In genomic region chr17:41814195-41814594, GRCh38 we compare ENCODE assay signal across 1 cellular context.
TF ChIP-seq lines count a peak whose summit lies in the region.

No MANE protein-coding gene starts in this region.

TF ChIP-seq in HepG2, 621 proteins besides CTCF, POLR2A, EP300 and RAD21 (continued from another document):
- TF ChIP-seq GPBP1L1 (CRISPR knock-in tag; IDR thresholded peaks at IDR 0.05) (no peak), ZNF749 (CRISPR knock-in tag; IDR thresholded peaks at IDR 0.05; ENCODE audit: borderline replicate concordance) (no peak), ZNF569 (CRISPR knock-in tag; IDR thresholded peaks at IDR 0.05; ENCODE audit: borderline replicate concordance) (no peak), ZNF468 (CRISPR knock-in tag; IDR thresholded peaks at IDR 0.05) (no peak), TCF12 (IDR thresholded peaks at IDR 0.05) (no peak), TCF12 (CRISPR knock-in tag; IDR thresholded peaks at IDR 0.05) (no peak), ZNF292 (CRISPR knock-in tag; IDR thresholded peaks at IDR 0.05; ENCODE audit: borderline replicate concordance, low read depth) (no peak), SPEN (CRISPR knock-in tag; IDR thresholded peaks at IDR 0.05; ENCODE audit: low read depth) (no peak), ZHX2 (IDR thresholded peaks at IDR 0.05; ENCODE audit: low read depth) (no peak), ZHX2 (CRISPR knock-in tag; IDR thresholded peaks at IDR 0.05; ENCODE audit: borderline replicate concordance) (no peak), IRF2 (CRISPR knock-in tag; IDR thresholded peaks at IDR 0.05) (0 out of 2 replicates have a peak, but pooled peaks have one; percentile 8), ZNF558 (CRISPR knock-in tag; IDR thresholded peaks at IDR 0.05; ENCODE audit: borderline replicate concordance) (0 out of 2 replicates have a peak, but pooled peaks have one; percentile 12), RARG (CRISPR knock-in tag; IDR thresholded peaks at IDR 0.05; ENCODE audit: low read depth) (no peak), ZBTB33 (CRISPR knock-in tag; IDR thresholded peaks at IDR 0.05) (no peak), ZNF567 (CRISPR knock-in tag; IDR thresholded peaks at IDR 0.05; ENCODE audit: borderline replicate concordance) (peak; percentile 32; the same call in 1 of the 2 replicates)
